ENCODE assay signal across 34 cellular contexts in genomic region chr18:77980275-77980674, GRCh38.
"Had no signal": no experiment of that assay in that cellular context is flagged by ENCODE, and none has a peak within 500 bp of the region (broad histone marks: within the 10 kb centered on the region; RNA-seq: fewer than 3 reads in every experiment).

No MANE protein-coding gene starts in this region.

- DNase-seq: Karpas-422, Kasumi-1, MG63, MM.1S, MV-4-11, NCI-H1048, NCI-H1092, NCI-H1092 treated with DMSO at 0.1 percent for 48 hours, NCI-H1105, NCI-H1105 treated with DMSO at 0.1 percent for 48 hours, NCI-H1417, NCI-H1417 treated with DMSO at 0.1 percent for 48 hours, NCI-H1436 treated with DMSO at 0.1 percent for 48 hours, NCI-H146, NCI-H1694, NCI-H1694 treated with DMSO at 0.1 percent for 48 hours, NCI-H187, NCI-H187 treated with DMSO at 0.1 percent for 48 hours, NCI-H1930, NCI-H2029, NCI-H2029 treated with DMSO at 0.1 percent for 48 hours, NCI-H2081, NCI-H2081 treated with DMSO at 0.1 percent for 48 hours, NCI-H2107, NCI-H2171, NCI-H2171 treated with DMSO at 0.1 percent for 48 hours, NCI-H2227 treated with DMSO at 0.1 percent for 48 hours, NCI-H226, NCI-H345, NCI-H446, NCI-H446 treated with DMSO at 0.1 percent for 48 hours, NCI-H510A, NCI-H510A treated with DMSO at 0.1 percent for 48 hours had no signal

- H3K27ac ChIP-seq: KMS-11 had no signal

- H3K4me3 ChIP-seq: MG63 had no signal

- H3K9ac ChIP-seq: KMS-11 had no signal

- H3K9me3 ChIP-seq: MG63 had no signal

- H3K4me2 ChIP-seq: KMS-11 had no signal

- H3K36me3 ChIP-seq: MG63 had no signal

- H3K27me3 ChIP-seq: MG63 had no signal
